ENCODE assay signal across 1 cellular context in genomic region chr11:75435571-75435925, GRCh38.
TF ChIP-seq lines count a peak whose summit lies in the region.

No MANE protein-coding gene starts in this region.

TF ChIP-seq in HepG2, 621 proteins besides CTCF, POLR2A, EP300 and RAD21:
- TF ChIP-seq SUZ12 (IDR thresholded peaks at IDR 0.05; ENCODE audit: low read depth, low read length): no peak
- TF ChIP-seq RBM22 (optimal IDR thresholded peaks at IDR 0.05; ENCODE audit: low read length): peak; percentile 33
